13 cellular contexts compared by ENCODE assay signal in the genomic region with DNA sequence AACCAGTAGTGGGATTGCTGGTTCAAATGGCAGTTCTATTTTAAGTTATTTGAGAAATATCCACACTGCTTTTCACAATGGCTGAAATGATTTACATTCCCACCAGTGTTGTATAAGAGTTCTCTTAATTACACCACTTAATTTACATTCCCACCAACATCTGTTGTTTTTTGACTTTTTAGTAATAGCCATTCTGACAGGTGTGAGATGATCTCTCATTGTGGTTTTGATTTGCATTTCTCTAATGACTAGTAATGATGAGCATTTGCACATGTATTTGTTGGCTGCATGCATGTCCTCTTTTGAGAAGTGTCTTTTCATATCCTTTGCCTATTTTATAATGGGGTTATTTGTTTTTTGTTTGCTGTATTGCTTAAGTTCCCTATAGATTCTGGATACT.
"Had no signal": no experiment of that assay in that cellular context is flagged by ENCODE, and none has a peak within 500 bp of the region (broad histone marks: within the 10 kb centered on the region; RNA-seq: fewer than 3 reads in every experiment).

No MANE protein-coding gene starts in this region.

- H3K4me1 ChIP-seq: pancreas had no signal

- H3K36me3 ChIP-seq: pancreas had no signal

- H3K9me3 ChIP-seq: pancreas had no signal

- H3K27ac ChIP-seq: coronary artery, pancreas had no signal

- ATAC-seq: pancreas had no signal

- H3K4me3 ChIP-seq: coronary artery, pancreas had no signal

- FAIRE-seq: endothelial cell of umbilical vein, pancreas had no signal

- H3K27me3 ChIP-seq: pancreas had no signal

- DNase-seq: activated CD4-positive, alpha-beta memory T cell treated with anti-CD3 and anti-CD28 coated beads, Interleukin-2, amount 10 ng/mL, durations not matched to agents 7 days and 5 days; activated CD8-positive, alpha-beta memory T cell treated with anti-CD3 and anti-CD28 coated beads, Interleukin-2, amount 50 U/mL, for 48 hours; activated naive CD4-positive, alpha-beta T cell treated with anti-CD3 and anti-CD28 coated beads for 36 hours; caudate nucleus; effector CD4-positive, alpha-beta T cell; foreskin melanocyte; head of caudate nucleus; naive B cell; pancreas; stimulated activated CD4-positive, alpha-beta T cell treated with anti-CD3 and anti-CD28 coated beads, Interleukin-2, amount 100 ng/mL, for 48 hours; stimulated activated naive CD4-positive, alpha-beta T cell treated with Interleukin-2 at 50 U/mL for 16 hours had no signal
